Comparison of ENCODE assay signal across 22 cellular contexts in genomic region chr1:28358701-28359100, GRCh38.
"Had no signal": no experiment of that assay in that cellular context is flagged by ENCODE, and none has a peak within 500 bp of the region (broad histone marks: within the 10 kb centered on the region; RNA-seq: fewer than 3 reads in every experiment).

No MANE protein-coding gene starts in this region.

- H3K27ac ChIP-seq: esophagus squamous epithelium, foreskin keratinocyte, hepatocyte, psoas muscle, right lobe of liver, testis, tibial nerve, upper lobe of right lung, vagina had no signal

- H2AFZ ChIP-seq: hepatocyte had no signal

- H3K9me3 ChIP-seq: esophagus squamous epithelium, psoas muscle, right lobe of liver, testis, tibial nerve, upper lobe of right lung, vagina had no signal

- FAIRE-seq: kidney had no signal

- H3K27ac Mint-ChIP-seq: naive B cell; nephron progenitor cell; stimulated activated memory B cell treated with anti-CD40 and anti-IgM and Interleukin-4, amounts not matched to agents 10 μg/mL and 1 μg/mL and 100 μg/mL, for 72 hours; stimulated activated naive CD8-positive, alpha-beta T cell treated with anti-CD3 and anti-CD28 coated beads, Interleukin-15, amount 100 ng/mL, for 72 hours had no signal

- H3K4me3 Mint-ChIP-seq: naive B cell; nephron progenitor cell; stimulated activated memory B cell treated with anti-CD40 and anti-IgM and Interleukin-4, amounts not matched to agents 10 μg/mL and 1 μg/mL and 100 μg/mL, for 72 hours; stimulated activated naive CD8-positive, alpha-beta T cell treated with anti-CD3 and anti-CD28 coated beads, Interleukin-15, amount 100 ng/mL, for 72 hours had no signal

- H3K4me1 Mint-ChIP-seq: stimulated activated memory B cell treated with anti-CD40 and anti-IgM and Interleukin-4, amounts not matched to agents 10 μg/mL and 1 μg/mL and 100 μg/mL, for 72 hours; stimulated activated naive CD8-positive, alpha-beta T cell treated with anti-CD3 and anti-CD28 coated beads, Interleukin-15, amount 100 ng/mL, for 72 hours had no signal

- H3K9me3 Mint-ChIP-seq: naive B cell; nephron progenitor cell; stimulated activated memory B cell treated with anti-CD40 and anti-IgM and Interleukin-4, amounts not matched to agents 10 μg/mL and 1 μg/mL and 100 μg/mL, for 72 hours; stimulated activated naive CD8-positive, alpha-beta T cell treated with anti-CD3 and anti-CD28 coated beads, Interleukin-15, amount 100 ng/mL, for 72 hours had no signal

- H3K4me3 ChIP-seq: esophagus squamous epithelium, hepatocyte, lung, psoas muscle, right lobe of liver, testis, tibial nerve, upper lobe of right lung, vagina had no signal

- H3K27me3 ChIP-seq: esophagus squamous epithelium, foreskin keratinocyte, hepatocyte, right lobe of liver, testis, tibial nerve, upper lobe of right lung, vagina had no signal

- H3K36me3 Mint-ChIP-seq: naive B cell; stimulated activated memory B cell treated with anti-CD40 and anti-IgM and Interleukin-4, amounts not matched to agents 10 μg/mL and 1 μg/mL and 100 μg/mL, for 72 hours had no signal

- DNase-seq: dermis blood vessel endothelial cell; esophagus squamous epithelium; foreskin keratinocyte; left ventricle myocardium superior; mesendoderm; naive B cell; nephron progenitor cell; psoas muscle; retina; right lobe of liver; stimulated activated CD4-positive, alpha-beta T cell treated with anti-CD3 and anti-CD28 coated beads, Interleukin-15, amount 100 ng/mL, for 24 hours; stimulated activated CD4-positive, alpha-beta T cell treated with anti-CD3 and anti-CD28 coated beads, Interleukin-1b, Interleukin-23, amount 100 ng/mL, for 48 hours; stimulated activated CD4-positive, alpha-beta T cell treated with anti-CD3 and anti-CD28 coated beads, Interleukin-4, amount 100 ng/mL, for 24 hours; stimulated activated naive CD8-positive, alpha-beta T cell treated with anti-CD3 and anti-CD28 coated beads, Interleukin-15, amount 100 ng/mL, for 72 hours; testis had no signal

- ATAC-seq: foreskin keratinocyte; left ventricle myocardium superior; psoas muscle; right lobe of liver; stimulated activated memory B cell treated with anti-CD40 and anti-IgM and Interleukin-4, amounts not matched to agents 10 μg/mL and 1 μg/mL and 100 μg/mL, for 72 hours; stimulated activated naive CD8-positive, alpha-beta T cell treated with anti-CD3 and anti-CD28 coated beads, Interleukin-15, amount 100 ng/mL, for 72 hours; upper lobe of right lung had no signal

- H3K4me1 ChIP-seq: foreskin keratinocyte, psoas muscle, right lobe of liver, testis, tibial nerve, upper lobe of right lung, vagina had no signal

- H3K4me2 ChIP-seq: hepatocyte had no signal

- H3K36me3 ChIP-seq: esophagus squamous epithelium, right lobe of liver, tibial nerve, upper lobe of right lung, vagina had no signal

- H3K79me2 ChIP-seq: hepatocyte had no signal

- H3K27me3 Mint-ChIP-seq: naive B cell; stimulated activated memory B cell treated with anti-CD40 and anti-IgM and Interleukin-4, amounts not matched to agents 10 μg/mL and 1 μg/mL and 100 μg/mL, for 72 hours; stimulated activated naive CD8-positive, alpha-beta T cell treated with anti-CD3 and anti-CD28 coated beads, Interleukin-15, amount 100 ng/mL, for 72 hours had no signal
